In genomic region chr14:20782280-20782890, GRCh38 we compare ENCODE assay signal across 1 cellular context.
A peak's percentile ranks its signal among the peaks of the same experiment; 100 is the strongest.
TF ChIP-seq lines count a peak whose summit lies in the region.

No MANE protein-coding gene starts in this region.

TF ChIP-seq in K562, 482 proteins besides CTCF, POLR2A, EP300 and RAD21:
- TF ChIP-seq ATF6 (CRISPR knock-in tag; IDR thresholded peaks at IDR 0.05) (no peak), GABPA (tag; conservative IDR thresholded peaks at IDR 0.05; ENCODE audit: low read depth) (0 out of 2 replicates have a peak, but pooled peaks have one; percentile 16)
